1 cellular context compared by ENCODE assay signal in the genomic region with DNA sequence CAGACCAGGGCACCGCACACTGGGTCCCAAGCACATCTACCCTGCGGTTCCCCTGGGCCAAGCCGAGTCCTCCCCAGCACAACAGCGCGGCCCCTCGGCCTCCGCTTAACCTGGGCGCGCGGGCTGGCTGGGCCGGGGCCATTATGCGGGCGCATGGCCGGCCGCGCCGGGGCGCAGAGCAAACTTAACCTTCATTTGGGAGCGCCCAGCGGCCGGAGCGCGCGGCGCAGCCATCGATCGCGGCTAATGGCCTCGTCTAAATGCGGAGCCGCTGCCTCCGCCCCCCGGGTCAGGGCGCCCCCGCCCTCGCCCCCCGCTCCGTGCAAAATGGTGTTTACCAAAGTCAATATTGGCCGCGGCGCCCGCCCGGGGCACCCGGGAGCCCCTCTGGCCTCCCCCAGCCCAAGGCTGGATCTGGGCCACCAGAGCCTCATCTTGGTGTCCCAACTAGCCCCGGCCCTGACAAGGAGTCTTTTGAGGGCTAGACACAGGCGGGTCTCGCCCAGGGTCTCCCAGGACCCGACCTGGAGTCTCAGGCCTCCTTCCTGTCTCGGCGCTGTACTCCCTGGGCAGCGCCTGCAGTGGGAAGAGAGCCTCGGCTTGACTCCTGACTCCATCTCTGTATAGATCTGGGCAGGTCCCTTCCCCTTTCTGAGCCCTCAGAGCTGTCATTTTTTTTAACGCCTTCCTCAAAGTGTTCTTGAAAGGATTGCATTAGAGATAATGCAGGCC.
TF ChIP-seq lines count a peak whose summit lies in the region.

No MANE protein-coding gene starts in this region.

TF ChIP-seq in HepG2, 621 proteins besides CTCF, POLR2A, EP300 and RAD21 (continued from another document):
- TF ChIP-seq YY1 (IDR thresholded peaks at IDR 0.05; ENCODE audit: insufficient read depth, insufficient replicate concordance, low read depth, low read length) (peak; percentile 47), ZNF850 (CRISPR knock-in tag; conservative IDR thresholded peaks at IDR 0.05) (no peak), ZNF792 (CRISPR knock-in tag; IDR thresholded peaks at IDR 0.05) (no peak), STAG1 (CRISPR knock-in tag; IDR thresholded peaks at IDR 0.05) (0 out of 2 replicates have a peak, but pooled peaks have one; percentile 10), ONECUT2 (CRISPR knock-in tag; IDR thresholded peaks at IDR 0.05) (peak; percentile 74), CBX1 (IDR thresholded peaks at IDR 0.05; ENCODE audit: low read depth) (no peak), ZFY (CRISPR knock-in tag; IDR thresholded peaks at IDR 0.05) (peak; percentile 21; the same call in 1 of the 2 replicates)
- TF ChIP-seq, protein P1, sequence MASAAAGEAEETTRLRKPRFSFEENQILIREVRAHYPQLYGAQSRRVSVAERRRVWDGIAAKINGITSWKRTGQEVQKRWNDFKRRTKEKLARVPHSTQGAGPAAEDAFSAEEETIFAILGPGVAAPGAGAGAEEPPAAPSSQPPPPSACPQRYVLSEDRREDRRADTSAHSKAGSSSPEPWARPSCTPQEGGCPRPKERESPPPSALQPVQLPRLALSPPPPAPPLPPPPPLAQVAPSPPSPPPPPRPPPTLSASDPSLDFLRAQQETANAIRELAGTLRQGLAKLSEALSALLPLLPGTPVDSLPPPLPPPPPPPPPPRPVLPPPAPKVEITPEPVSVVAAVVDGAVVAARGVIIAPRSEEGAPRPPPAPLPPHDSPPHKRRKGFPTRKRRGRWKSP (CRISPR knock-in tag; IDR thresholded peaks at IDR 0.05), result peak; percentile 98
- TF ChIP-seq, protein P2, sequence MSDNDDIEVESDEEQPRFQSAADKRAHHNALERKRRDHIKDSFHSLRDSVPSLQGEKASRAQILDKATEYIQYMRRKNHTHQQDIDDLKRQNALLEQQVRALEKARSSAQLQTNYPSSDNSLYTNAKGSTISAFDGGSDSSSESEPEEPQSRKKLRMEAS (IDR thresholded peaks at IDR 0.05), result peak; percentile 34; the same call in 1 of the 2 replicates
- TF ChIP-seq, protein P3, sequence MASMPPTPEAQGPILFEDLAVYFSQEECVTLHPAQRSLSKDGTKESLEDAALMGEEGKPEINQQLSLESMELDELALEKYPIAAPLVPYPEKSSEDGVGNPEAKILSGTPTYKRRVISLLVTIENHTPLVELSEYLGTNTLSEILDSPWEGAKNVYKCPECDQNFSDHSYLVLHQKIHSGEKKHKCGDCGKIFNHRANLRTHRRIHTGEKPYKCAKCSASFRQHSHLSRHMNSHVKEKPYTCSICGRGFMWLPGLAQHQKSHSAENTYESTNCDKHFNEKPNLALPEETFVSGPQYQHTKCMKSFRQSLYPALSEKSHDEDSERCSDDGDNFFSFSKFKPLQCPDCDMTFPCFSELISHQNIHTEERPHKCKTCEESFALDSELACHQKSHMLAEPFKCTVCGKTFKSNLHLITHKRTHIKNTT (CRISPR knock-in tag; IDR thresholded peaks at IDR 0.05), result no peak
- TF ChIP-seq, protein P4, sequence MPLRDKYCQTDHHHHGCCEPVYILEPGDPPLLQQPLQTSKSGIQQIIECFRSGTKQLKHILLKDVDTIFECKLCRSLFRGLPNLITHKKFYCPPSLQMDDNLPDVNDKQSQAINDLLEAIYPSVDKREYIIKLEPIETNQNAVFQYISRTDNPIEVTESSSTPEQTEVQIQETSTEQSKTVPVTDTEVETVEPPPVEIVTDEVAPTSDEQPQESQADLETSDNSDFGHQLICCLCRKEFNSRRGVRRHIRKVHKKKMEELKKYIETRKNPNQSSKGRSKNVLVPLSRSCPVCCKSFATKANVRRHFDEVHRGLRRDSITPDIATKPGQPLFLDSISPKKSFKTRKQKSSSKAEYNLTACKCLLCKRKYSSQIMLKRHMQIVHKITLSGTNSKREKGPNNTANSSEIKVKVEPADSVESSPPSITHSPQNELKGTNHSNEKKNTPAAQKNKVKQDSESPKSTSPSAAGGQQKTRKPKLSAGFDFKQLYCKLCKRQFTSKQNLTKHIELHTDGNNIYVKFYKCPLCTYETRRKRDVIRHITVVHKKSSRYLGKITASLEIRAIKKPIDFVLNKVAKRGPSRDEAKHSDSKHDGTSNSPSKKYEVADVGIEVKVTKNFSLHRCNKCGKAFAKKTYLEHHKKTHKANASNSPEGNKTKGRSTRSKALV (CRISPR knock-in tag; IDR thresholded peaks at IDR 0.05), result peak; percentile 99
- TF ChIP-seq, protein P5, sequence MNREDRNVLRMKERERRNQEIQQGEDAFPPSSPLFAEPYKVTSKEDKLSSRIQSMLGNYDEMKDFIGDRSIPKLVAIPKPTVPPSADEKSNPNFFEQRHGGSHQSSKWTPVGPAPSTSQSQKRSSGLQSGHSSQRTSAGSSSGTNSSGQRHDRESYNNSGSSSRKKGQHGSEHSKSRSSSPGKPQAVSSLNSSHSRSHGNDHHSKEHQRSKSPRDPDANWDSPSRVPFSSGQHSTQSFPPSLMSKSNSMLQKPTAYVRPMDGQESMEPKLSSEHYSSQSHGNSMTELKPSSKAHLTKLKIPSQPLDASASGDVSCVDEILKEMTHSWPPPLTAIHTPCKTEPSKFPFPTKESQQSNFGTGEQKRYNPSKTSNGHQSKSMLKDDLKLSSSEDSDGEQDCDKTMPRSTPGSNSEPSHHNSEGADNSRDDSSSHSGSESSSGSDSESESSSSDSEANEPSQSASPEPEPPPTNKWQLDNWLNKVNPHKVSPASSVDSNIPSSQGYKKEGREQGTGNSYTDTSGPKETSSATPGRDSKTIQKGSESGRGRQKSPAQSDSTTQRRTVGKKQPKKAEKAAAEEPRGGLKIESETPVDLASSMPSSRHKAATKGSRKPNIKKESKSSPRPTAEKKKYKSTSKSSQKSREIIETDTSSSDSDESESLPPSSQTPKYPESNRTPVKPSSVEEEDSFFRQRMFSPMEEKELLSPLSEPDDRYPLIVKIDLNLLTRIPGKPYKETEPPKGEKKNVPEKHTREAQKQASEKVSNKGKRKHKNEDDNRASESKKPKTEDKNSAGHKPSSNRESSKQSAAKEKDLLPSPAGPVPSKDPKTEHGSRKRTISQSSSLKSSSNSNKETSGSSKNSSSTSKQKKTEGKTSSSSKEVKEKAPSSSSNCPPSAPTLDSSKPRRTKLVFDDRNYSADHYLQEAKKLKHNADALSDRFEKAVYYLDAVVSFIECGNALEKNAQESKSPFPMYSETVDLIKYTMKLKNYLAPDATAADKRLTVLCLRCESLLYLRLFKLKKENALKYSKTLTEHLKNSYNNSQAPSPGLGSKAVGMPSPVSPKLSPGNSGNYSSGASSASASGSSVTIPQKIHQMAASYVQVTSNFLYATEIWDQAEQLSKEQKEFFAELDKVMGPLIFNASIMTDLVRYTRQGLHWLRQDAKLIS (CRISPR knock-in tag; IDR thresholded peaks at IDR 0.05), result no peak
